9 cellular contexts compared by ENCODE assay signal in the genomic region with DNA sequence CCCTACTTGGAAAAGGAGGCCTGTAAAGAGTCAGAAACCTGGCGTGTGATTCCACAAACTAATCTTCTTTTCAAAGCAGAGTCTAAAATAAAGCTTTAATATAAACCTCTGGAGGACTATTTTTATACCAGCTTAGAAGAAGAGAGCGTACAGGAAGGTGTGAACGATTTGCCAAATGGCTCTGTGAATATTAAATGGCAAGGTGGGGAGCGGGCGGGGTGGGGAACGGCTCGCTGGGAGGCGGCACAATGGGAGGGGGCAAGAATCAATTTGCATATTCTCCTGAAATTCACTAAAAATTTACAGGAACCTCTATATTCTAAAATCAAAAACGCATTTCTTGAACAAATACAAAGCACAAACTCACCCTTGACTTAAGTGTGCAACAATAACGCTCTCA. TPM values are rescaled to one million over a fixed set of nuclear protein-coding genes. Genes with fewer than 3 reads are reported as not detected.
DNase-seq lines count a peak whose midpoint lies in the region; ATAC-seq, FAIRE-seq and TF ChIP-seq lines count a peak whose summit lies in the region.
"Had no signal": no experiment of that assay in that cellular context is flagged by ENCODE, and none has a peak within 500 bp of the region (broad histone marks: within the 10 kb centered on the region; RNA-seq: fewer than 3 reads in every experiment).

No MANE protein-coding gene starts in this region.

- H3K9me3 ChIP-seq in A549: peaks cover 86% of the 10 kb centered on the region
- H3K9me3 ChIP-seq in muscle layer of duodenum (ENCODE audit: control insufficient read depth in 1 of 2, low read length in 2 of 2): peaks cover 8 to 11% of the 10 kb centered on the region in 2 donors

- H3K4me1 Mint-ChIP-seq in IgD-negative memory B cell: peaks cover 32 to 45% (median 35%) of the 10 kb centered on the region in 3 donors

- H3K36me3 Mint-ChIP-seq in IgD-negative memory B cell: peaks cover 17% of the 10 kb centered on the region

- H3K4me2 ChIP-seq in A549: peak overlapping the region; percentile 78

- WGBS in A549 (ENCODE audit: missing lambda C conversion rate): 77% methylated on average over 10 of the region's 10 CpGs

- H3K4me1 ChIP-seq in A549: 0 out of 3 replicates have a peak, but pooled peaks cover 4% of the 10 kb centered on the region
- H3K4me1 ChIP-seq in muscle layer of duodenum (ENCODE audit: control insufficient read depth in 1 of 2, insufficient read depth in 2 of 2, low read length in 2 of 2): peaks cover 0 to 19% of the 10 kb centered on the region in 2 donors

- TF ChIP-seq CTCF in A549 (IDR thresholded peaks at IDR 0.05): no peak
- TF ChIP-seq CTCF in choroid plexus epithelial cell (conservative IDR thresholded peaks at IDR 0.05; ENCODE audit: low read depth, low read length): no peak

- DNase-seq in A549 (ENCODE audit: low read depth in 1 of 2, low spot score in 1 of 2): no peak
- DNase-seq in choroid plexus epithelial cell (ENCODE audit: low read depth): no peak
- DNase-seq in SW 1271 (lab: John Stamatoyannopoulos, UW): no peak
- DNase-seq: amniotic stem cell had no signal

- peak overlapping the region; percentile 62 for H3K4me3 ChIP-seq in A549
- H3K4me3 ChIP-seq in choroid plexus epithelial cell (ENCODE audit: low read depth, low read length): peak overlapping the region; percentile 80
- peak overlapping the region; percentile 96 to 98 for H3K4me3 ChIP-seq in muscle layer of duodenum (ENCODE audit: low read depth in 1 of 2, low read length in 2 of 2)

- ATAC-seq in A549 (no peak), HG02852 (IDR thresholded peaks at IDR 0.05; ENCODE audit: unreplicated experiment) (no peak), HG02870 (IDR thresholded peaks at IDR 0.05; ENCODE audit: unreplicated experiment) (no peak), HG03378 (IDR thresholded peaks at IDR 0.05; ENCODE audit: unreplicated experiment) (no peak)

- H3K27ac Mint-ChIP-seq in IgD-negative memory B cell: peak overlapping the region in 1 of 3 donors; percentile 92

- H3K27me3 ChIP-seq in muscle layer of duodenum (ENCODE audit: low read depth, low read length): no peaks in the 10 kb centered on the region

- TF ChIP-seq RAD21 in A549 (conservative IDR thresholded peaks at IDR 0.05 in 1 of 2, IDR thresholded peaks at IDR 0.05 in 1 of 2): no peak

- no peaks in the 10 kb centered on the region for H3K27me3 Mint-ChIP-seq in IgD-negative memory B cell

- TF ChIP-seq POLR2A in A549 (IDR thresholded peaks at IDR 0.05; ENCODE audit: low read length): no peak

- peaks cover 0 to 5% of the 10 kb centered on the region in 2 donors for H3K36me3 ChIP-seq in muscle layer of duodenum (ENCODE audit: control insufficient read depth in 1 of 2, insufficient read depth in 2 of 2, low read length in 2 of 2)

- no peak overlapping the region for H3K27ac ChIP-seq in A549
- peak overlapping the region; percentile 67 for H3K27ac ChIP-seq in muscle layer of duodenum (ENCODE audit: low read length)

- CTCF ChIA-PET in A549 (lab: Yijun Ruan, JAX): interaction anchor here (0.5 to 2.8 kb wide), 3 partner anchors 85 to 1287 kb away, joined by 3 to 11 read pairs (median 4); partner anchors contain the start of gene PSMC4

- H3K9me3 Mint-ChIP-seq in IgD-negative memory B cell: peaks cover 2 to 23% (median 14%) of the 10 kb centered on the region in 3 donors

- POLR2A ChIA-PET in A549 (lab: Yijun Ruan, JAX): interaction anchor here (1.2 kb wide), 1 partner anchor 11 kb away, joined by 4 read pairs; no protein-coding TSS in a partner anchor

- H3K4me3 Mint-ChIP-seq in IgD-negative memory B cell: peak overlapping the region; percentile 96 to 100 (median 100)

- peak; percentile 39 for FAIRE-seq in A549 (lab: Jason Lieb, UNC)

- TF ChIP-seq EP300 in A549 (IDR thresholded peaks at IDR 0.05): no peak

TF ChIP-seq in A549, 52 proteins besides CTCF, POLR2A, EP300 and RAD21:
- TF ChIP-seq BCL3 (IDR thresholded peaks at IDR 0.05) (no peak), HOXA7 (CRISPR knock-in tag; IDR thresholded peaks at IDR 0.05) (no peak), TFCP2L1 (CRISPR knock-in tag; IDR thresholded peaks at IDR 0.05) (no peak), HOXB13 (CRISPR knock-in tag; IDR thresholded peaks at IDR 0.05; ENCODE audit: low read depth) (no peak), GATA3 (IDR thresholded peaks at IDR 0.05; ENCODE audit: borderline replicate concordance) (no peak), NPAS2 (CRISPR knock-in tag; IDR thresholded peaks at IDR 0.05; ENCODE audit: borderline replicate concordance) (no peak), ZSCAN20 (CRISPR knock-in tag; IDR thresholded peaks at IDR 0.05) (no peak), ZFP36 (IDR thresholded peaks at IDR 0.05; ENCODE audit: borderline replicate concordance, partially characterized antibody) (no peak), FOSL2 (IDR thresholded peaks at IDR 0.05) (no peak), FOSL2 (CRISPR knock-in tag; IDR thresholded peaks at IDR 0.05) (no peak), ATOH8 (CRISPR knock-in tag; IDR thresholded peaks at IDR 0.05; ENCODE audit: low read depth) (no peak), KDM5A (IDR thresholded peaks at IDR 0.05) (no peak), CHD2 (IDR thresholded peaks at IDR 0.05; ENCODE audit: low read length, partially characterized antibody) (no peak)
- TF ChIP-seq, protein P1, sequence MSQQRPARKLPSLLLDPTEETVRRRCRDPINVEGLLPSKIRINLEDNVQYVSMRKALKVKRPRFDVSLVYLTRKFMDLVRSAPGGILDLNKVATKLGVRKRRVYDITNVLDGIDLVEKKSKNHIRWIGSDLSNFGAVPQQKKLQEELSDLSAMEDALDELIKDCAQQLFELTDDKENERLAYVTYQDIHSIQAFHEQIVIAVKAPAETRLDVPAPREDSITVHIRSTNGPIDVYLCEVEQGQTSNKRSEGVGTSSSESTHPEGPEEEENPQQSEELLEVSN (IDR thresholded peaks at IDR 0.05; ENCODE audit: borderline replicate concordance, low read depth): no peak

RNA-seq across cellular contexts. Expression of gene ZNF780B, which starts 1.0 kb away (rescaled TPM):
- polyA plus RNA-seq in A549 (2011; rRNA removed) (10.0 and 15.7 TPM in 2 replicates), A549 (2017; fragmentation: RNase III; extraction: RNeasy Plus Mini Kit Qiagen cat#74134 plus additional on column Dnase treatment) (7.1 to 10.3 TPM (median 8.7 TPM) in 3 replicates), IgD-negative memory B cell (10.8 TPM)
- 2.7 and 3.7 TPM in 2 replicates for polyA plus RNA-seq in A549 (2012; cell fraction: cytosol; rRNA removed)
- polyA plus RNA-seq in A549 (2012; cell fraction: nucleus; rRNA removed): 1.8 and 3.1 TPM in 2 replicates
- 21.9 and 27.0 TPM in 2 replicates for polyA minus RNA-seq in A549 (2011; rRNA and poly(A)+ RNA removed)

RNA-seq across cellular contexts. Expression of gene ZNF780A, which starts 35.7 kb away (rescaled TPM):
- polyA plus RNA-seq in A549 (2011; rRNA removed) (39.3 and 48.1 TPM in 2 replicates), A549 (2017; fragmentation: RNase III; extraction: RNeasy Plus Mini Kit Qiagen cat#74134 plus additional on column Dnase treatment) (32.8 to 37.9 TPM (median 35.4 TPM) in 3 replicates), IgD-negative memory B cell (9.6 TPM)
- polyA plus RNA-seq in A549 (2012; cell fraction: cytosol; rRNA removed): 18.2 and 22.6 TPM in 2 replicates
- 5.3 and 11.4 TPM in 2 replicates for polyA plus RNA-seq in A549 (2012; cell fraction: nucleus; rRNA removed)
- 22.7 and 40.3 TPM in 2 replicates for polyA minus RNA-seq in A549 (2011; rRNA and poly(A)+ RNA removed)

RNA-seq across cellular contexts. Expression of gene ZNF546, which starts 58.2 kb away (rescaled TPM):
- 6.0 and 6.4 TPM in 2 replicates for polyA plus RNA-seq in A549 (2011; rRNA removed)
- polyA plus RNA-seq in A549 (2012; cell fraction: cytosol; rRNA removed): 0.78 and 0.95 TPM in 2 replicates
- 0.93 and 0.97 TPM in 2 replicates for polyA plus RNA-seq in A549 (2012; cell fraction: nucleus; rRNA removed)
- polyA plus RNA-seq in A549 (2017; fragmentation: RNase III; extraction: RNeasy Plus Mini Kit Qiagen cat#74134 plus additional on column Dnase treatment): 3.1 to 3.8 TPM (median 3.7 TPM) in 3 replicates
- polyA minus RNA-seq in A549 (2011; rRNA and poly(A)+ RNA removed): 8.5 and 13.3 TPM in 2 replicates
- 3.6 TPM for polyA plus RNA-seq in IgD-negative memory B cell
